Comparison of ENCODE assay signal across 16 cellular contexts in genomic region chr22:39426380-39427043, GRCh38. TPM values are rescaled to one million over a fixed set of nuclear protein-coding genes. Genes with fewer than 3 reads are reported as not detected.
"Had no signal": no experiment of that assay in that cellular context is flagged by ENCODE, and none has a peak within 500 bp of the region (broad histone marks: within the 10 kb centered on the region; RNA-seq: fewer than 3 reads in every experiment).

No MANE protein-coding gene starts in this region.

- H3K4me3 Mint-ChIP-seq: dendritic cell treated with granulocyte-macrophage colony-stimulating factor and Interleukin-4, amounts not matched to agents 40 ng/mL and 50 ng/mL, for 4 days; effector memory CD8-positive, alpha-beta T cell; naive thymus-derived CD4-positive, alpha-beta T cell; type B pancreatic cell had no signal

- DNase-seq: effector memory CD8-positive, alpha-beta T cell; foreskin keratinocyte; hippocampal formation; kidney glomerular epithelial cell; naive thymus-derived CD4-positive, alpha-beta T cell; nephron progenitor cell; stimulated activated CD4-positive, alpha-beta T cell treated with anti-CD3 and anti-CD28 coated beads, Interleukin-12 subunit alpha, Interleukin-12 subunit beta, amount 100 ng/mL, for 4 hours; stimulated activated naive CD4-positive, alpha-beta T cell treated with Interleukin-2 at 50 U/mL for 16 hours had no signal

- H3K27ac ChIP-seq: foreskin keratinocyte, neutrophil, skin epidermis had no signal

- H3K9me3 ChIP-seq: neutrophil had no signal

- H3K27me3 ChIP-seq: foreskin keratinocyte, neutrophil had no signal

- H3K27me3 Mint-ChIP-seq: dendritic cell treated with granulocyte-macrophage colony-stimulating factor and Interleukin-4, amounts not matched to agents 40 ng/mL and 50 ng/mL, for 4 days; effector memory CD8-positive, alpha-beta T cell; naive thymus-derived CD4-positive, alpha-beta T cell; type B pancreatic cell had no signal

- H3K9me3 Mint-ChIP-seq: dendritic cell treated with granulocyte-macrophage colony-stimulating factor and Interleukin-4, amounts not matched to agents 40 ng/mL and 50 ng/mL, for 4 days; effector memory CD8-positive, alpha-beta T cell; nephron progenitor cell; type B pancreatic cell had no signal

- ATAC-seq: effector memory CD8-positive, alpha-beta T cell; foreskin keratinocyte; naive thymus-derived CD4-positive, alpha-beta T cell; sciatic nerve had no signal

- H3K4me3 ChIP-seq: skin epidermis had no signal

- H3K27ac Mint-ChIP-seq: dendritic cell treated with granulocyte-macrophage colony-stimulating factor and Interleukin-4, amounts not matched to agents 40 ng/mL and 50 ng/mL, for 4 days; effector memory CD8-positive, alpha-beta T cell; naive thymus-derived CD4-positive, alpha-beta T cell had no signal

RNA-seq across cellular contexts. Expression of gene MGAT3, which starts 30.3 kb away (rescaled TPM):
- total RNA-seq: foreskin keratinocyte, lung microvascular endothelial cell, osteoblast, pulmonary artery endothelial cell had no signal
- polyA plus RNA-seq: foreskin keratinocyte; naive thymus-derived CD4-positive, alpha-beta T cell had no signal
